Comparison of ENCODE assay signal across 8 cellular contexts in the genomic region with DNA sequence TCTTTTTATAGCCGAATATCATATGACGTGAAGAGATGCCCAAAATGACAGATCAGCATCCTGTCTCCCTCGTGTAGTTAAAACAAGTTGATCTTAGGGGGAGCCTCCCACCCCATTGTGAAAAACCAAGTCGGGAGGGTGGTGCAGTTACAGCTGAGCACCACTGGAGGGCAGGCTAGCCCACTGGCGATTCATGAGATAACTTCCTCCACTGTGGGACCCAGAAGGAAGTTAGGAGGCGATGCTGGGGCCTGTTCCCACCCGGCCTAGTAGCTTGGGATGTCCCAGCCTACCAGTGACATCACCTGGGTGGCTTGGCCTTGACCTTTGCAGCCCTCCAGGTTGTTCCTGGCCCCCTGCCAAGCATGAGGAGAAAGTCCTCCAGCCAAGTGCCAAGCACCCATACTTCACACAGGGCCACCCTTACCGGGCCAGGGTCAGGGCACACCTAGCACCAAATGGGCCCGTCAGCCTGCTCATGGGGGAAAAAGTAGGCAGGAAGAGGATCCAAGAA. TPM values are rescaled to one million over a fixed set of nuclear protein-coding genes. Genes with fewer than 3 reads are reported as not detected.
DNase-seq lines count a peak whose midpoint lies in the region; ATAC-seq lines count a peak whose summit lies in the region.

No MANE protein-coding gene starts in this region.

- no peak overlapping the region for H3K4me3 Mint-ChIP-seq in central memory CD8-positive, alpha-beta T cell

- peaks cover 47% of the 10 kb centered on the region for H3K36me3 Mint-ChIP-seq in central memory CD8-positive, alpha-beta T cell (ENCODE audit: insufficient read depth)

- H3K27ac Mint-ChIP-seq in central memory CD8-positive, alpha-beta T cell (ENCODE audit: low read depth), result peak overlapping the region; percentile 90

- DNase-seq in CD1c-positive myeloid dendritic cell (ENCODE audit: extremely low spot score) (peak; percentile 90), NCI-H2107 treated with DMSO at 0.1 percent for 48 hours (lab: John Stamatoyannopoulos, UW; ENCODE audit: unreplicated experiment) (peak; percentile 28), left colon (peak; percentile 65 to 70)
- peak; percentile 58 for DNase-seq in activated CD4-positive, alpha-beta T cell treated with anti-CD3 and anti-CD28 coated beads for 1 hour
- DNase-seq in central memory CD8-positive, alpha-beta T cell (ENCODE audit: low spot score in 2 of 2), result peak; percentile 67 to 84
- peak; percentile 76 for DNase-seq in stimulated activated CD4-positive, alpha-beta T cell treated with anti-CD3 and anti-CD28 coated beads, Interleukin-4, amount 100 ng/mL, for 24 hours

- peaks cover 8% of the 10 kb centered on the region for H3K4me1 Mint-ChIP-seq in central memory CD8-positive, alpha-beta T cell

- intact Hi-C loops in left colon (cut with DNase I, micrococcal nuclease), result loop anchor here in 1 of 2 donors (5.0 to 10.0 kb wide), 2 partner anchors 83 to 340 kb away; no protein-coding TSS in a partner anchor

- ATAC-seq in GM21786 (IDR thresholded peaks at IDR 0.05; ENCODE audit: unreplicated experiment), result peak; percentile 73
- ATAC-seq in central memory CD8-positive, alpha-beta T cell (replicated peaks; ENCODE audit: extremely low read depth, poor library complexity, severe bottlenecking), result peak; percentile 91
- peak; percentile 78 for ATAC-seq in left colon
- no peak for ATAC-seq in GM18861 (IDR thresholded peaks at IDR 0.05; ENCODE audit: unreplicated experiment)

- H3K27me3 Mint-ChIP-seq in central memory CD8-positive, alpha-beta T cell, result no peaks in the 10 kb centered on the region

- no peaks in the 10 kb centered on the region for H3K9me3 Mint-ChIP-seq in central memory CD8-positive, alpha-beta T cell

RNA-seq across cellular contexts. Expression of gene CPNE2, which starts 8.1 kb away (rescaled TPM):
- total RNA-seq in left colon, result 10 to 100 TPM; 73.2 to 91.0 TPM

Comparison
In these comparisons a context has a peak if more than half of its experiments do, and no peak if none do; other contexts are left out.
1. DNase-seq: peak in every context shown above with its lines; median percentile 90 in CD1c-positive myeloid dendritic cell; 76 in stimulated activated CD4-positive, alpha-beta T cell treated with anti-CD3 and anti-CD28 coated beads, Interleukin-4, amount 100 ng/mL, for 24 hours; 76 in central memory CD8-positive, alpha-beta T cell; 68 in left colon; 58 in activated CD4-positive, alpha-beta T cell treated with anti-CD3 and anti-CD28 coated beads for 1 hour; 28 in NCI-H2107 treated with DMSO at 0.1 percent for 48 hours.